In the genomic region with DNA sequence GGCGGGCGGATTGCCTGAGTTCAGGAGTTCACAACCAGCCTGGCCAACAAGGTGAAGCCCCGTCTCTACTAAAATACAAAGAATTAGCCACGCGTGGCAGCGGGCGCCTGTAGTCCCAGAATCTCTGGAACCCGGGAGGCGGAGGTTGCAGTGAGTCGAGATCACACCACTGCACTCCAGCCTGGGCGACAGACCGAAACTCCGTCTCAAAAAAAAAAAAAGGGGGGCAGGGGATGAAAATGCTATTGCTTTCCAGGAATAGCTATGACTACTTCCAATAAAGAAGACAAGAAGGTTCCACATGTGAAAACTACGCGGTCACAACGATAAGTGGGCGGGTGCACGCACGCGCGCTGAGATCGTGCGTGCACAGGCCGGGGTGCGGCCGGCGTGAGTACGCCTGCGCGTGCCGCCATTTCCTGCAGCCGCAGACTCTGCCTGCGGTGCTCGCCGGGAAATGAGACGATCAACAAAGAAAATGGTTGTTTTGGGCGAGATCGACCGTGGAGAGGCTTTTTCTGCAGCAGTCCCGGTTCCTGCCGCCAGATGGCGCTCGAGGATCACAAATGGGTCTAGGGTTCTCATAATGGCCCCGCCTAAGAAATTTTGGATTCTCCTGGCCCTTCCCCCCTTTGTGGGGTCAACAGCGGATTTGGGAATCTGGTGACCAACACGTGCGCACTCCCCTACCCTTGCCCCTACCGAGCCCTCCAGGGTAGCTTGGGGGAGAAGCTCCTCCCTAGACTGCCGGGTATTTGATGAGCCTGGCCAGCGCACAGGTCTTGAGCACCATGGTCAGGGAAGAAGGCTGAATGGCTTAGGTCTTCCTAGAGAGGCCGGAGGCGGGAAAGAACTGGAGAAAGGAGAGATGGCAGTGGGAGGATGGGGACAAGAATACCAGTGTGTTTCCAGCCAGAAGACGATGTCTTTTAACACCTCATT, we compare ENCODE assay signal across 8 cellular contexts. TPM values are rescaled to one million over a fixed set of nuclear protein-coding genes. Genes with fewer than 3 reads are reported as not detected.
DNase-seq lines count a peak whose midpoint lies in the region; ATAC-seq and TF ChIP-seq lines count a peak whose summit lies in the region.

No MANE protein-coding gene starts in this region.

- H4K20me1 ChIP-seq in OCI-LY1 (ENCODE audit: insufficient read depth, low read length): no peaks in the 10 kb centered on the region

- peaks cover 5% of the 10 kb centered on the region for H3K4me1 ChIP-seq in OCI-LY1 (ENCODE audit: insufficient read depth, low read length, severe bottlenecking)
- peaks cover 9% of the 10 kb centered on the region for H3K4me1 ChIP-seq in mononuclear cell (ENCODE audit: insufficient read depth, low read length)

- H2AFZ ChIP-seq in OCI-LY1 (ENCODE audit: low read length): no peak overlapping the region

- no peaks in the 10 kb centered on the region for H3K79me2 ChIP-seq in OCI-LY1 (ENCODE audit: insufficient read depth, low read length)

- no peaks in the 10 kb centered on the region for H3K9me3 ChIP-seq in OCI-LY1 (ENCODE audit: low read length)
- H3K9me3 ChIP-seq in mononuclear cell (ENCODE audit: low read depth, low read length): no peaks in the 10 kb centered on the region

- no peaks in the 10 kb centered on the region for H3K9me2 ChIP-seq in OCI-LY1 (ENCODE audit: low read depth, low read length)

- ATAC-seq in GM21515 (IDR thresholded peaks at IDR 0.05; ENCODE audit: unreplicated experiment): peak; percentile 94

- DNase-seq in D341Med (ENCODE audit: low spot score) (peak; percentile 91), HuH-7.5 (ENCODE audit: low spot score) (peak; percentile 43), activated T-cell treated with anti-CD3 and anti-CD28 coated beads for 24 hours (ENCODE audit: low read depth) (peak; percentile 82), epithelial cell of prostate (ENCODE audit: low read depth, low spot score) (no peak)
- DNase-seq in stimulated activated CD8-positive, alpha-beta memory T cell treated with anti-CD3 and anti-CD28 coated beads, Interleukin-4, amount 100 ng/mL, for 24 hours (ENCODE audit: low read depth): peak; percentile 82

- no peaks in the 10 kb centered on the region for H3F3A ChIP-seq in OCI-LY1 (ENCODE audit: insufficient read depth, low read length)

- H3K27ac ChIP-seq in OCI-LY1 (ENCODE audit: low read depth, low read length, poor library complexity, severe bottlenecking): no peak overlapping the region
- H3K27ac ChIP-seq in epithelial cell of prostate: peak overlapping the region; percentile 41

- H3K9ac ChIP-seq in OCI-LY1 (ENCODE audit: low read length): no peak overlapping the region

- peak overlapping the region; percentile 54 for H3K4me2 ChIP-seq in OCI-LY1 (ENCODE audit: low read length)

- H3K27me3 ChIP-seq in OCI-LY1 (ENCODE audit: insufficient read depth, low read length) (no peaks in the 10 kb centered on the region), mononuclear cell (ENCODE audit: insufficient read depth, low read length) (no peaks in the 10 kb centered on the region)

- TF ChIP-seq CTCF in OCI-LY1 (IDR thresholded peaks at IDR 0.05; ENCODE audit: low read length): peak; percentile 63

- peak overlapping the region; percentile 51 for H3K4me3 ChIP-seq in OCI-LY1 (ENCODE audit: low read depth, low read length, poor library complexity, severe bottlenecking)
- H3K4me3 ChIP-seq in mononuclear cell (ENCODE audit: low read length): peak overlapping the region; percentile 3

- no peaks in the 10 kb centered on the region for H3K36me3 ChIP-seq in OCI-LY1 (ENCODE audit: insufficient read depth, low read length)

RNA-seq across cellular contexts. Expression of a gene that starts 35.1 kb away (rescaled TPM):
- total RNA-seq in mononuclear cell: not detected
